ENCODE assay signal across 33 cellular contexts in genomic region chr6:86453232-86453631, GRCh38.
DNase-seq lines count a peak whose midpoint lies in the region; ATAC-seq, FAIRE-seq and TF ChIP-seq lines count a peak whose summit lies in the region.
"Had no signal": no experiment of that assay in that cellular context is flagged by ENCODE, and none has a peak within 500 bp of the region (broad histone marks: within the 10 kb centered on the region; RNA-seq: fewer than 3 reads in every experiment).

No MANE protein-coding gene starts in this region.

- no peaks in the 10 kb centered on the region for H4K20me1 ChIP-seq in K562 (replicated peaks; ENCODE audit: control insufficient read depth, insufficient read depth, low read length)
- H4K20me1 ChIP-seq: BLaER1; BLaER1 treated with 17β-estradiol and CSF1 and Interleukin-3, amounts not matched to agents 10 nM and 100 nM had no signal

- no peaks in the 10 kb centered on the region for H3K4me1 ChIP-seq in HEK293 (ENCODE audit: control insufficient read depth, insufficient read depth, low read length)
- no peaks in the 10 kb centered on the region for H3K4me1 ChIP-seq in K562 (replicated peaks in 1 of 2; ENCODE audit: control insufficient read depth in 2 of 2, insufficient read depth in 2 of 2, low read length in 2 of 2)
- no peaks in the 10 kb centered on the region for H3K4me1 ChIP-seq in esophagus muscularis mucosa
- H3K4me1 ChIP-seq in foreskin keratinocyte, result no peaks in the 10 kb centered on the region
- H3K4me1 ChIP-seq: A549; BE2C; BLaER1; BLaER1 treated with 17β-estradiol and CSF1 and Interleukin-3, amounts not matched to agents 10 nM and 100 nM; Caco-2 had no signal

- H3K4me3 ChIP-seq in HEK293 (ENCODE audit: low read depth, low read length), result no peak overlapping the region
- H3K4me3 ChIP-seq in K562, result no peak overlapping the region
- H3K4me3 ChIP-seq in esophagus muscularis mucosa, result no peak overlapping the region
- H3K4me3 ChIP-seq: A549; BLaER1; BLaER1 treated with 17β-estradiol and CSF1 and Interleukin-3, amounts not matched to agents 10 nM and 100 nM had no signal

- FAIRE-seq in K562 (lab: Jason Lieb, UNC), result no peak
- FAIRE-seq: A204.1, A549, D721Med had no signal

- intact Hi-C loops in K562 (cut with micrococcal nuclease), result no loop called here
- intact Hi-C loops in esophagus muscularis mucosa (cut with DNase I), result no loop called here

- TF ChIP-seq EP300 in K562 (IDR thresholded peaks at IDR 0.05; ENCODE audit: low read length) (no peak), esophagus muscularis mucosa (IDR thresholded peaks at IDR 0.05) (no peak)

- no peak overlapping the region for H3K4me2 ChIP-seq in K562 (ENCODE audit: insufficient read depth, low read length)
- H3K4me2 ChIP-seq: A549; BLaER1; BLaER1 treated with 17β-estradiol and CSF1 and Interleukin-3, amounts not matched to agents 10 nM and 100 nM had no signal

- H3K36me3 ChIP-seq in HEK293 (ENCODE audit: control insufficient read depth in 2 of 2, insufficient read depth in 1 of 2, low read length in 2 of 2), result no peaks in the 10 kb centered on the region
- H3K36me3 ChIP-seq in K562 (ENCODE audit: control insufficient read depth, insufficient read depth, low read length), result no peaks in the 10 kb centered on the region
- H3K36me3 ChIP-seq in esophagus muscularis mucosa, result no peaks in the 10 kb centered on the region
- H3K36me3 ChIP-seq: BE2C; BLaER1; BLaER1 treated with 17β-estradiol and CSF1 and Interleukin-3, amounts not matched to agents 10 nM and 100 nM had no signal

- H3K9me3 ChIP-seq in HEK293 (ENCODE audit: control insufficient read depth, insufficient read depth, low read depth, low read length) (no peaks in the 10 kb centered on the region), K562 (replicated peaks; ENCODE audit: control insufficient read depth, insufficient read depth, low read depth, low read length) (0 out of 2 replicates have a peak, but pooled peaks cover 2% of the 10 kb centered on the region), esophagus muscularis mucosa (no peaks in the 10 kb centered on the region)
- H3K9me3 ChIP-seq: A549, BE2C, Caco-2 had no signal

- BruUV-seq in K562 (replicated peaks; lab: Mats Ljungman, UMichigan), result no TSS peak

- TF ChIP-seq RAD21 in K562 (CRISPR knock-in tag; conservative IDR thresholded peaks at IDR 0.05 in 1 of 2, IDR thresholded peaks at IDR 0.05 in 1 of 2), result no peak

- no peaks in the 10 kb centered on the region for H3K79me2 ChIP-seq in K562 (ENCODE audit: control insufficient read depth, insufficient read depth, low read length)

- WGBS in K562 (ENCODE audit: insufficient coverage, low coverage, missing lambda C conversion rate), result 0% methylated on average over 1 of the region's 1 CpG
- 50% methylated on average over 1 of the region's 1 CpG for WGBS in esophagus muscularis mucosa

- ATAC-seq in K562, result no peak
- ATAC-seq in foreskin keratinocyte, result no peak
- ATAC-seq: A549; CD8-positive, alpha-beta T cell had no signal

- POLR2A ChIA-PET in HEK293 (lab: Yijun Ruan, JAX), result no interaction called here
- POLR2A ChIA-PET in K562 (lab: Yijun Ruan, JAX), result no interaction called here

- no peaks in the 10 kb centered on the region for H3K9me1 ChIP-seq in K562 (ENCODE audit: control insufficient read depth, insufficient read depth, low read length)

- H3K27ac ChIP-seq in HEK293 (ENCODE audit: extremely low read depth, low read depth, low read length), result no peak overlapping the region
- no peak overlapping the region for H3K27ac ChIP-seq in K562 (ENCODE audit: extremely low read depth, low read depth, low read length)
- no peak overlapping the region for H3K27ac ChIP-seq in esophagus muscularis mucosa (replicated peaks in 1 of 4)
- H3K27ac ChIP-seq in foreskin keratinocyte, result no peak overlapping the region
- H3K27ac ChIP-seq: 22Rv1; A549; BLaER1; BLaER1 treated with 17β-estradiol and CSF1 and Interleukin-3, amounts not matched to agents 10 nM and 100 nM; C4-2B had no signal

- no peak for TF ChIP-seq POLR2A in K562 (conservative IDR thresholded peaks at IDR 0.05)
- no peak for TF ChIP-seq POLR2A in esophagus muscularis mucosa (IDR thresholded peaks at IDR 0.05; ENCODE audit: low read depth)

- no peak for TF ChIP-seq CTCF in HEK293 (tag by site-specific recombination; IDR thresholded peaks at IDR 0.05)
- TF ChIP-seq CTCF in K562 (IDR thresholded peaks at IDR 0.05 in 2 of 3, conservative IDR thresholded peaks at IDR 0.05 in 1 of 3; ENCODE audit: insufficient read depth in 2 of 3, low read depth in 1 of 3, low read length in 3 of 3), result no peak
- TF ChIP-seq CTCF in esophagus muscularis mucosa (IDR thresholded peaks at IDR 0.05), result no peak
- no peak for TF ChIP-seq CTCF in foreskin keratinocyte (conservative IDR thresholded peaks at IDR 0.05)

- CTCF ChIA-PET in HEK293 (lab: Yijun Ruan, JAX), result no interaction called here
- CTCF ChIA-PET in K562 (lab: Yijun Ruan, JAX; ENCODE audit: low intra/inter-chr PET ratio), result no interaction called here

- H2AFZ ChIP-seq in K562 (ENCODE audit: low read depth, low read length), result no peak overlapping the region

- in situ Hi-C loops in K562 (cut with MboI), result no loop called here

- H3K27me3 ChIP-seq in K562 (ENCODE audit: control insufficient read depth in 2 of 2, insufficient read depth in 2 of 2, low read length in 2 of 2) (no peaks in the 10 kb centered on the region), esophagus muscularis mucosa (no peaks in the 10 kb centered on the region), foreskin keratinocyte (no peaks in the 10 kb centered on the region)
- H3K27me3 ChIP-seq: BE2C; BLaER1; BLaER1 treated with 17β-estradiol and CSF1 and Interleukin-3, amounts not matched to agents 10 nM and 100 nM had no signal

- no peak overlapping the region for H3K9ac ChIP-seq in K562 (ENCODE audit: insufficient read depth in 1 of 2, low read depth in 2 of 2, low read length in 2 of 2)
- H3K9ac ChIP-seq: BLaER1; BLaER1 treated with 17β-estradiol and CSF1 and Interleukin-3, amounts not matched to agents 10 nM and 100 nM had no signal

- DNase-seq in K562 (ENCODE audit: extremely low read depth in 1 of 4, low spot score in 3 of 4) (no peak), esophagus muscularis mucosa (ENCODE audit: extremely low spot score) (peak; percentile 57), NCI-H774 (lab: John Stamatoyannopoulos, UW) (no peak), kidney glomerular epithelial cell (lab: John Stamatoyannopoulos, UW) (no peak), foreskin keratinocyte (no peak)
- DNase-seq: 8988T; ACHN; AML-193; BE2C; C1 segment of cervical spinal cord; Caco-2; Calu3; CD4-positive, alpha-beta memory T cell; CD4-positive, alpha-beta T cell; CD4-positive, CD25-positive, alpha-beta regulatory T cell; CD8-positive, alpha-beta memory T cell; CD8-positive, alpha-beta T cell; COR-L47; DMS 273 treated with DMSO at 0.1 percent for 48 hours; DMS153; DMS53; DMS79; DMS79 treated with DMSO at 0.1 percent for 48 hours; DND-41; EL had no signal

TF ChIP-seq in HEK293, 187 proteins besides CTCF, POLR2A, EP300 and RAD21:
- no peak for TF ChIP-seq ZNF664 (tag by site-specific recombination; IDR thresholded peaks at IDR 0.05)
- peak; percentile 79 for TF ChIP-seq ZNF585B (tag by site-specific recombination; IDR thresholded peaks at IDR 0.05)
- no peak for TF ChIP-seq ZNF324 (tag by site-specific recombination; IDR thresholded peaks at IDR 0.05)
- TF ChIP-seq SCRT2 (tag by site-specific recombination; IDR thresholded peaks at IDR 0.05), result no peak
- TF ChIP-seq ZNF76 (tag by site-specific recombination; IDR thresholded peaks at IDR 0.05; ENCODE audit: borderline replicate concordance, low read depth), result no peak
- no peak for TF ChIP-seq ZXDB (tag by site-specific recombination; IDR thresholded peaks at IDR 0.05)
TF ChIP-seq in HEK293: peak in this region for 1.

TF ChIP-seq in K562, 482 proteins besides CTCF, POLR2A, EP300 and RAD21:
- TF ChIP-seq RFX7 (CRISPR knock-in tag; IDR thresholded peaks at IDR 0.05) (no peak), ZFP36 (IDR thresholded peaks at IDR 0.05; ENCODE audit: low read depth, low read length, partially characterized antibody) (peak; percentile 10)
